1 cellular context compared by ENCODE assay signal in genomic region chr17:13405807-13406206, GRCh38.
TF ChIP-seq lines count a peak whose summit lies in the region.

No MANE protein-coding gene starts in this region.

TF ChIP-seq in H1, 55 proteins besides CTCF, POLR2A, EP300 and RAD21 (continued from another document):
- no peak for TF ChIP-seq TEAD4 (IDR thresholded peaks at IDR 0.05; ENCODE audit: low read depth, low read length)
- TF ChIP-seq SAP30 (IDR thresholded peaks at IDR 0.05; ENCODE audit: insufficient read depth, insufficient replicate concordance, low read length): no peak
- no peak for TF ChIP-seq BACH1 (IDR thresholded peaks at IDR 0.05; ENCODE audit: low read length)
- TF ChIP-seq CTBP2 (IDR thresholded peaks at IDR 0.05; ENCODE audit: borderline replicate concordance, insufficient read depth, insufficient read length, low read length): no peak
- TF ChIP-seq PHF8 (conservative IDR thresholded peaks at IDR 0.05; ENCODE audit: low read depth, low read length): no peak
- no peak for TF ChIP-seq RFX5 (IDR thresholded peaks at IDR 0.05; ENCODE audit: borderline replicate concordance, low read depth, low read length)
- TF ChIP-seq CHD1 (IDR thresholded peaks at IDR 0.05; ENCODE audit: low read depth, low read length): no peak
- no peak for TF ChIP-seq POU5F1 (IDR thresholded peaks at IDR 0.05; ENCODE audit: low read depth, low read length)
- no peak for TF ChIP-seq GTF2F1 (IDR thresholded peaks at IDR 0.05; ENCODE audit: borderline replicate concordance, low read depth, low read length)
